8 cellular contexts compared by ENCODE assay signal in the genomic region with DNA sequence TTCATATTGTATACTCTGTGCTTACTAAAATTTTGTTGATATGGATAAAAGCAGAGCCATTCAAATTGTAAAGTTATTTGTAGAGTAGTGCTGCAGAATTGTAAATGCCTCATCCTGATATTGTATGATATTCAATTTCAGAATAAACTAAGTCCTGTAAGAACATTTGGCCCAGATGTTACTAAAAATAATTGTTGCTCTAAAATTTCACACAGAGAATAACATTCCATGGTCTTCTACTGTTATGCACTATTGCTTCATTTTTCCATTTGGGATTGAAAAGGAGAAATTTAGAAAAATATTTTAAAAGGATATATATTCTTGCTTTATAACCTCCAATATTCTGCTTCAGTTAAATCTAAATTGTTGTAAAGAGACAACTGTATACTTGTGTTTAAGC.
"Had no signal": no experiment of that assay in that cellular context is flagged by ENCODE, and none has a peak within 500 bp of the region (broad histone marks: within the 10 kb centered on the region; RNA-seq: fewer than 3 reads in every experiment).

No MANE protein-coding gene starts in this region.

- H3K27ac ChIP-seq: GM23248, HL-60 had no signal

- ATAC-seq: HCT116, HepG2 had no signal

- H3K4me1 ChIP-seq: HAP-1 had no signal

- H3K9ac ChIP-seq: GM23248 had no signal

- H3K36me3 ChIP-seq: HAP-1 had no signal

- H3K4me3 ChIP-seq: GM23248, HAP-1 had no signal

- DNase-seq: GM23248, GOT3, H7, HFFc6 had no signal

- H2AFZ ChIP-seq: GM23248 had no signal
